17 cellular contexts compared by ENCODE assay signal in genomic region chr7:20222219-20222828, GRCh38. TPM values are rescaled to one million over a fixed set of nuclear protein-coding genes. Genes with fewer than 3 reads are reported as not detected.
A peak's percentile ranks its signal among the peaks of the same experiment; 100 is the strongest.
DNase-seq lines count a peak whose midpoint lies in the region; ATAC-seq, FAIRE-seq and TF ChIP-seq lines count a peak whose summit lies in the region.
"Had no signal": no experiment of that assay in that cellular context is flagged by ENCODE, and none has a peak within 500 bp of the region (broad histone marks: within the 10 kb centered on the region; RNA-seq: fewer than 3 reads in every experiment).

No MANE protein-coding gene starts in this region.

- RAD21 ChIA-PET in GM12878 (lab: Charles Lee; ENCODE audit: unreplicated experiment), result interaction anchor here (1.0 to 7.9 kb wide), 7 partner anchors 17 to 108 kb away, joined by 3 to 230 read pairs (median 11); no protein-coding TSS in a partner anchor

- H3K4me2 ChIP-seq in GM12878 (ENCODE audit: control insufficient read depth, insufficient read depth), result no peak overlapping the region
- H3K4me2 ChIP-seq: BLaER1, PC-9 had no signal

- no peak for TF ChIP-seq RAD21 in GM12878 (IDR thresholded peaks at IDR 0.05; ENCODE audit: insufficient read depth, low read depth, low read length)

- FAIRE-seq in GM12878 (lab: Jason Lieb, UNC), result no peak

- no peaks in the 10 kb centered on the region; the same call in 1 of the 3 replicates for H3K9me3 ChIP-seq in GM12878 (replicated peaks; ENCODE audit: control insufficient read depth, insufficient read depth, low read length)
- H3K9me3 ChIP-seq: BLaER1 had no signal

- no peak overlapping the region for H2AFZ ChIP-seq in GM12878 (ENCODE audit: control insufficient read depth, low read depth, low read length)
- H2AFZ ChIP-seq: PC-9 had no signal

- peak overlapping the region; percentile 98 for H3K27ac ChIP-seq in GM12878 (ENCODE audit: control insufficient read depth, insufficient read depth)
- H3K27ac ChIP-seq: BLaER1, PC-9 had no signal

- no peaks in the 10 kb centered on the region for H3K27me3 ChIP-seq in GM12878 (replicated peaks in 1 of 2; ENCODE audit: control insufficient read depth in 2 of 2, insufficient read depth in 2 of 2, low read length in 1 of 2)
- H3K27me3 ChIP-seq: BLaER1 had no signal

- peak; percentile 0 to 7 for DNase-seq in NOMO-1 (lab: John Stamatoyannopoulos, UW; ENCODE audit: unreplicated experiment in 2 of 2)
- no peak for DNase-seq in NOMO-1 treated with dmso at 0.1 percent for 144 hours (lab: John Stamatoyannopoulos, UW; ENCODE audit: unreplicated experiment)
- peak; percentile 56 for DNase-seq in MV-4-11 (lab: John Stamatoyannopoulos, UW)
- DNase-seq in GM12878 (ENCODE audit: low read depth, low spot score), result no peak
- no peak for DNase-seq in kidney glomerular epithelial cell (lab: John Stamatoyannopoulos, UW)
- no peak for DNase-seq in midbrain (lab: John Stamatoyannopoulos, UW)
- no peak for DNase-seq in EL
- DNase-seq: 8988T; CD8-positive, alpha-beta memory T cell; GF-D8; HCEC 1CT; KBM-7; NCI-H187 treated with DMSO at 0.1 percent for 48 hours; NCI-H526 treated with DMSO at 0.1 percent for 48 hours; PC-9 had no signal

- no peak overlapping the region for H3K9ac ChIP-seq in GM12878 (ENCODE audit: control insufficient read depth, insufficient read depth, low read length)
- H3K9ac ChIP-seq: BLaER1 had no signal

- SMC1A ChIA-PET in GM12878 (lab: Charles Lee; ENCODE audit: uncharacterized antibody, unreplicated experiment), result interaction anchor here (1.3 to 16.9 kb wide), 8 partner anchors 15 to 90 kb away, joined by 3 to 474 read pairs (median 51); no protein-coding TSS in a partner anchor

- peaks cover 35% of the 10 kb centered on the region for H3K4me1 ChIP-seq in GM12878 (ENCODE audit: control insufficient read depth, insufficient read depth, low read length)

- H3K79me2 ChIP-seq in GM12878 (ENCODE audit: control insufficient read depth, insufficient read depth, low read length), result peaks cover 4% of the 10 kb centered on the region

- no peak for TF ChIP-seq CTCF in GM12878 (IDR thresholded peaks at IDR 0.05 in 2 of 3, conservative IDR thresholded peaks at IDR 0.05 in 1 of 3; ENCODE audit: control insufficient read depth in 2 of 3, extremely low read depth in 1 of 3, insufficient read depth in 1 of 3, low read depth in 3 of 3, low read length in 3 of 3)

- H3K36me3 ChIP-seq in GM12878 (ENCODE audit: control insufficient read depth in 2 of 2, insufficient read depth in 2 of 2, low read length in 1 of 2), result no peaks in the 10 kb centered on the region
- H3K36me3 ChIP-seq: BLaER1 had no signal

- no peaks in the 10 kb centered on the region for H4K20me1 ChIP-seq in GM12878 (ENCODE audit: control insufficient read depth, insufficient read depth)
- H4K20me1 ChIP-seq: BLaER1 had no signal

- in situ Hi-C loops in GM12878 (cut with MboI), result no loop called here

- H3K4me3 ChIP-seq in GM12878, result no peak overlapping the region
- H3K4me3 ChIP-seq: BLaER1, PC-9 had no signal

- no peak for TF ChIP-seq EP300 in GM12878 (IDR thresholded peaks at IDR 0.05; ENCODE audit: borderline replicate concordance in 1 of 2, control insufficient read depth in 1 of 2, low read depth in 2 of 2, low read length in 2 of 2)

- no TSS peak for BruUV-seq in GM12878 (replicated peaks; lab: Mats Ljungman, UMichigan)

- WGBS in GM12878 (ENCODE audit: insufficient coverage, insufficient replicate concordance, low lambda C conversion rate, missing lambda C conversion rate), result 88% methylated on average over 7 of the region's 7 CpGs

- intact Hi-C loops in GM12878 (cut with micrococcal nuclease; ENCODE audit: unreplicated experiment), result no loop called here

- TF ChIP-seq POLR2A in GM12878 (IDR thresholded peaks at IDR 0.05; ENCODE audit: low read depth, low read length), result no peak

- POLR2A ChIA-PET in GM12878 (lab: Charles Lee), result interaction anchor here (3.1 to 5.9 kb wide), 5 partner anchors 10 to 108 kb away, joined by 12 to 151 read pairs (median 19); partner anchors contain the start of gene ITGB8

- CTCF ChIA-PET in GM12878 (lab: Yijun Ruan, JAX), result interaction anchor here (0.6 to 8.1 kb wide), 5 partner anchors 14 to 89 kb away, joined by 3 to 159 read pairs (median 5); no protein-coding TSS in a partner anchor

- no peak for ATAC-seq in GM12878
- no peak for ATAC-seq in HG02973 (IDR thresholded peaks at IDR 0.05; ENCODE audit: unreplicated experiment)

TF ChIP-seq in GM12878, 131 proteins besides CTCF, POLR2A, EP300 and RAD21 (continues in another document):
- TF ChIP-seq CEBPZ (IDR thresholded peaks at IDR 0.05; ENCODE audit: low read depth, low read length), result no peak
- TF ChIP-seq ZNF687 (IDR thresholded peaks at IDR 0.05), result peak; percentile 58; the same call in 1 of the 2 replicates
- TF ChIP-seq NR2C1 (IDR thresholded peaks at IDR 0.05), result no peak
- TF ChIP-seq NR2C2 (IDR thresholded peaks at IDR 0.05; ENCODE audit: borderline replicate concordance, control insufficient read depth, insufficient read length, low read depth), result no peak

RNA-seq across cellular contexts. Expression of gene MACC1, which starts 5.1 kb away (rescaled TPM):
- 593 and 645 TPM in 2 replicates for total RNA-seq in GM12878 (2013; cell fraction: nucleolus; rRNA removed)
- total RNA-seq in GM12878 (2014; rRNA removed) (23.7 and 31.0 TPM in 2 replicates), GM12878 (2014; rRNA removed; fragmentation: Illumina TruSeq; extraction: Trizol) (47.7 and 47.8 TPM in 2 replicates), GM12878 (2021) (26.6 and 27.6 TPM in 2 replicates)
- polyA plus RNA-seq in GM12878 (2011; ENCODE audit: low read depth), result 2.0 TPM
- polyA plus RNA-seq in GM12878 (2011; rRNA removed) (61.1 and 99.6 TPM in 2 replicates), GM12878 (2014; fragmentation: Illumina TruSeq; extraction: Trizol) (14.4 and 16.0 TPM in 2 replicates), GM12878 (2014; fragmentation: Nextera tagmentation; extraction: Ambion mirVana) (10 to 100 TPM in 1 of 2 experiments, 1 to 10 TPM in 1; 6.0 to 10.9 TPM), GM12878 (2014; rRNA removed) (6.5 and 8.0 TPM in 2 replicates), GM12878 (2016; fragmentation: Nextera tagmentation; extraction: Ambion mirVana) (10 to 100 TPM in 1 of 2 experiments, 1 to 10 TPM in 1; 9.0 to 11.0 TPM)
- polyA plus RNA-seq in GM12878 (2011; cell fraction: cytosol; rRNA removed), result 20.5 and 20.6 TPM in 2 replicates
- 47.9 and 49.9 TPM in 2 replicates for polyA plus RNA-seq in GM12878 (2011; cell fraction: nucleus; rRNA removed)
- polyA plus RNA-seq in GM12878 (2012), result 2.8 and 4.0 TPM in 2 replicates
- polyA minus RNA-seq in GM12878 (2011; rRNA and poly(A)+ RNA removed), result 172 and 187 TPM in 2 replicates
- polyA minus RNA-seq in GM12878 (2011; cell fraction: cytosol; rRNA and poly(A)+ RNA removed), result 79.0 and 99.2 TPM in 2 replicates
- polyA minus RNA-seq in GM12878 (2011; cell fraction: nucleus; rRNA and poly(A)+ RNA removed), result 139 and 207 TPM in 2 replicates

Comparison
In these comparisons a context has a peak if more than half of its experiments do, and no peak if none do; other contexts are left out.
1. DNase-seq: peak in NOMO-1 (2 of 2) and MV-4-11 (single experiment); none in NOMO-1 treated with dmso at 0.1 percent for 144 hours (single experiment), GM12878 (single experiment), kidney glomerular epithelial cell (single experiment), midbrain (single experiment) and EL (single experiment).